Comparison of ENCODE assay signal across 12 cellular contexts in the genomic region with DNA sequence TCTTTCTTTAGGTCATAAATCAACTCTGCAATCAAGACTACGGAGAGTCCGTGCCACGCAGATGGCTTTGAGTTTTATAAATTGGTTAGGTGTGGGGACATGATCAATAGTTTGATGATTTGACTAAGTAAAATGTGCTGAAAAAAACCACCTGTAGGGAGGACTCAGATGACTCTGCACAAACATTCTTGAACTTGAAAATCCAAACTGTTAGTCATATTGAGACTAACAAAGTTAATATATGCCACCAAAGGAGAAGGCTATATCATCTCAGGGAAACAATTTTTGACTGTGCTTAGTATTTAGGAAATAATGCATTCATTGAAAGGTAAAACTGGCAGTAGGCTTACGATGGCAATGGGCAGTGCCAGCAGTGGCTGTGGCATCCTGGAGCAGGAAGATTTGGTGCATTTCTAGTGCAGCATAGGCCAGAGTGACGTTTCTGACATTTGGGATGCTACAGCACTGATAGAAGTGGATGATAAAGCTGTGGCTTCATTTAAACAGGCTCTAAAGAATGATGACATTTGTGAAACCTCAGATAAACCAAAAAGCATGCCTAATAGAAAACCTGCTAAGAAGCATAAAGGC.
DNase-seq lines count a peak whose midpoint lies in the region; ATAC-seq and TF ChIP-seq lines count a peak whose summit lies in the region.
"Had no signal": no experiment of that assay in that cellular context is flagged by ENCODE, and none has a peak within 500 bp of the region (broad histone marks: within the 10 kb centered on the region; RNA-seq: fewer than 3 reads in every experiment).

No MANE protein-coding gene starts in this region.

- H3K4me3 Mint-ChIP-seq in activated CD4-positive, alpha-beta T cell treated with anti-CD3 and anti-CD28 coated beads, Interleukin-2, amount 10 ng/mL, durations not matched to agents 24 days and 14 days: peak overlapping the region; percentile 21
- H3K4me3 Mint-ChIP-seq in neural progenitor cell: no peak overlapping the region

- no peak overlapping the region for H3K9ac ChIP-seq in neural progenitor cell

- no peak overlapping the region for H3K27ac ChIP-seq in neural progenitor cell

- H3K4me1 ChIP-seq in neural progenitor cell: no peaks in the 10 kb centered on the region

- H4K20me1 ChIP-seq in neural progenitor cell (ENCODE audit: low read depth): no peaks in the 10 kb centered on the region

- peaks cover 8% of the 10 kb centered on the region for H3K36me3 Mint-ChIP-seq in activated CD4-positive, alpha-beta T cell treated with anti-CD3 and anti-CD28 coated beads, Interleukin-2, amount 10 ng/mL, durations not matched to agents 24 days and 14 days (ENCODE audit: low read depth)
- H3K36me3 Mint-ChIP-seq in neural progenitor cell: no peaks in the 10 kb centered on the region

- H3K4me3 ChIP-seq in neural progenitor cell: no peak overlapping the region

- H3K4me1 Mint-ChIP-seq in activated CD4-positive, alpha-beta T cell treated with anti-CD3 and anti-CD28 coated beads, Interleukin-2, amount 10 ng/mL, durations not matched to agents 24 days and 14 days: peaks cover 23% of the 10 kb centered on the region
- no peaks in the 10 kb centered on the region for H3K4me1 Mint-ChIP-seq in neural progenitor cell

- no peaks in the 10 kb centered on the region for H3K9me3 ChIP-seq in neural progenitor cell (ENCODE audit: low read depth)

- H3K79me2 ChIP-seq in neural progenitor cell (ENCODE audit: low read depth): no peaks in the 10 kb centered on the region

- no peaks in the 10 kb centered on the region for H3F3A ChIP-seq in neural progenitor cell (ENCODE audit: low read depth)

- no peaks in the 10 kb centered on the region for H3K27me3 Mint-ChIP-seq in activated CD4-positive, alpha-beta T cell treated with anti-CD3 and anti-CD28 coated beads, Interleukin-2, amount 10 ng/mL, durations not matched to agents 24 days and 14 days
- no peaks in the 10 kb centered on the region for H3K27me3 Mint-ChIP-seq in neural progenitor cell (ENCODE audit: insufficient read depth, low read depth)

- peak; percentile 53 for ATAC-seq in GM21576 (IDR thresholded peaks at IDR 0.05; ENCODE audit: unreplicated experiment)
- peak; percentile 84 for ATAC-seq in HG03159 (IDR thresholded peaks at IDR 0.05; ENCODE audit: unreplicated experiment)
- ATAC-seq in left colon: no peak

- no peak overlapping the region for H3K4me2 ChIP-seq in neural progenitor cell

- no peak for DNase-seq in activated CD4-positive, alpha-beta T cell treated with anti-CD3 and anti-CD28 coated beads, Interleukin-2, amount 10 ng/mL, durations not matched to agents 24 days and 14 days
- DNase-seq in activated CD4-positive, alpha-beta T cell treated with anti-CD3 and anti-CD28 coated beads for 4 hours: no peak
- DNase-seq in neural progenitor cell (ENCODE audit: low spot score) (no peak), left colon (no peak), NAMALWA (ENCODE audit: low spot score) (no peak)
- no peak for DNase-seq in stimulated activated CD4-positive, alpha-beta T cell treated with anti-CD3 and anti-CD28 coated beads, Interleukin-2, amount 100 ng/mL, for 24 hours
- DNase-seq: foreskin fibroblast, NCI-H146, nucleus accumbens, OCI-M1 had no signal

- no peak overlapping the region for H2AFZ ChIP-seq in neural progenitor cell (replicated peaks)

- H3K9me3 Mint-ChIP-seq in activated CD4-positive, alpha-beta T cell treated with anti-CD3 and anti-CD28 coated beads, Interleukin-2, amount 10 ng/mL, durations not matched to agents 24 days and 14 days: peaks cover 9% of the 10 kb centered on the region
- H3K9me3 Mint-ChIP-seq in neural progenitor cell: peaks cover 4% of the 10 kb centered on the region

- no peaks in the 10 kb centered on the region for H3K36me3 ChIP-seq in neural progenitor cell

- no peak for TF ChIP-seq CTCF in neural progenitor cell (IDR thresholded peaks at IDR 0.05)

- H3K27me3 ChIP-seq in neural progenitor cell: no peaks in the 10 kb centered on the region

- intact Hi-C loops in activated CD4-positive, alpha-beta T cell treated with anti-CD3 and anti-CD28 coated beads, Interleukin-2, amount 10 ng/mL, durations not matched to agents 24 days and 14 days (cut with micrococcal nuclease): loop anchor here (1.0 to 2.0 kb wide), 4 partner anchors 11 to 122 kb away; no protein-coding TSS in a partner anchor
- intact Hi-C loops in left colon (cut with DNase I, micrococcal nuclease): no loop called here

- H3K27ac Mint-ChIP-seq in activated CD4-positive, alpha-beta T cell treated with anti-CD3 and anti-CD28 coated beads, Interleukin-2, amount 10 ng/mL, durations not matched to agents 24 days and 14 days: peak overlapping the region; percentile 40
- H3K27ac Mint-ChIP-seq in neural progenitor cell: peak overlapping the region; percentile 5
